ENCODE assay signal across 8 cellular contexts in genomic region chr13:39942901-39943273, GRCh38.
DNase-seq lines count a peak whose midpoint lies in the region; ATAC-seq and TF ChIP-seq lines count a peak whose summit lies in the region.

No MANE protein-coding gene starts in this region.

- CTCF ChIA-PET in CD8-positive, alpha-beta memory T cell (lab: Charles Lee), result interaction anchor here (0.6 to 3.2 kb wide), 31 partner anchors 9 to 1320 kb away, joined by 3 to 48 read pairs (median 4); no protein-coding TSS in a partner anchor
- CTCF ChIA-PET in activated CD8-positive, alpha-beta memory T cell treated with anti-CD3 and anti-CD28 coated beads, Interleukin-2, amount 10 ng/mL, durations not matched to agents 7 days and 5 days (lab: Charles Lee), result interaction anchor here (0.7 to 5.5 kb wide), 27 partner anchors 11 to 835 kb away, joined by 3 to 55 read pairs (median 4); partner anchors contain the start of gene MRPS31
- CTCF ChIA-PET in naive thymus-derived CD4-positive, alpha-beta T cell (lab: Charles Lee), result interaction anchor here (0.5 to 5.2 kb wide), 25 partner anchors 10 to 834 kb away, joined by 3 to 49 read pairs (median 4); no protein-coding TSS in a partner anchor

- H3K36me3 ChIP-seq in CD8-positive, alpha-beta memory T cell (ENCODE audit: insufficient read depth, low read length), result no peaks in the 10 kb centered on the region
- no peaks in the 10 kb centered on the region for H3K36me3 ChIP-seq in naive thymus-derived CD4-positive, alpha-beta T cell (ENCODE audit: control insufficient read depth in 2 of 3, insufficient read depth in 3 of 3, low read length in 3 of 3)

- intact Hi-C loops in naive thymus-derived CD4-positive, alpha-beta T cell (cut with micrococcal nuclease), result loop anchor here (1.0 to 5.0 kb wide), 12 partner anchors 13 to 834 kb away; partner anchors contain the start of gene FOXO1 (in 2 of the 2)

- no peaks in the 10 kb centered on the region for H3K9me3 Mint-ChIP-seq in CD8-positive, alpha-beta memory T cell
- H3K9me3 Mint-ChIP-seq in activated CD8-positive, alpha-beta memory T cell treated with anti-CD3 and anti-CD28 coated beads, Interleukin-2, amount 10 ng/mL, durations not matched to agents 7 days and 5 days (ENCODE audit: low read depth), result no peaks in the 10 kb centered on the region
- H3K9me3 Mint-ChIP-seq in naive thymus-derived CD4-positive, alpha-beta T cell, result peaks cover 0 to 4% (median 0%) of the 10 kb centered on the region in 11 donors
- no peaks in the 10 kb centered on the region for H3K9me3 Mint-ChIP-seq in stimulated activated memory B cell treated with anti-CD40 and anti-IgM and Interleukin-4, amounts not matched to agents 10 μg/mL and 1 μg/mL and 100 μg/mL, for 72 hours

- ATAC-seq in GM19395 (IDR thresholded peaks at IDR 0.05; ENCODE audit: unreplicated experiment) (peak; percentile 99), HG03439 (IDR thresholded peaks at IDR 0.05; ENCODE audit: unreplicated experiment) (peak; percentile 87)
- ATAC-seq in activated CD8-positive, alpha-beta memory T cell treated with anti-CD3 and anti-CD28 coated beads, Interleukin-2, amount 10 ng/mL, durations not matched to agents 7 days and 5 days, result peak; percentile 99
- peak; percentile 98 for ATAC-seq in naive thymus-derived CD4-positive, alpha-beta T cell
- peak; percentile 89 for ATAC-seq in stimulated activated memory B cell treated with anti-CD40 and anti-IgM and Interleukin-4, amounts not matched to agents 10 μg/mL and 1 μg/mL and 100 μg/mL, for 72 hours

- POLR2A ChIA-PET in CD8-positive, alpha-beta memory T cell (lab: Charles Lee), result no interaction called here
- POLR2A ChIA-PET in naive thymus-derived CD4-positive, alpha-beta T cell (lab: Charles Lee), result interaction anchor here (0.9 kb wide), 1 partner anchor 723 kb away, joined by 3 read pairs; the partner anchor contains the start of gene FOXO1

- peak; percentile 100 for TF ChIP-seq CTCF in epithelial cell of esophagus (IDR thresholded peaks at IDR 0.05; ENCODE audit: insufficient read depth, low read depth, low read length, missing control alignments)

- H3K4me3 ChIP-seq in CD8-positive, alpha-beta memory T cell (ENCODE audit: low read length), result no peak overlapping the region
- no peak overlapping the region for H3K4me3 ChIP-seq in epithelial cell of esophagus (ENCODE audit: low read length)
- H3K4me3 ChIP-seq in naive thymus-derived CD4-positive, alpha-beta T cell (ENCODE audit: low read length), result no peak overlapping the region

- H3K9me3 ChIP-seq in CD8-positive, alpha-beta memory T cell (ENCODE audit: low read length), result no peaks in the 10 kb centered on the region
- H3K9me3 ChIP-seq in naive thymus-derived CD4-positive, alpha-beta T cell (ENCODE audit: control insufficient read depth in 2 of 3, low read length in 3 of 3), result no peaks in the 10 kb centered on the region

- DNase-seq in CD8-positive, alpha-beta memory T cell, result peak; percentile 47 to 81 (median 53)
- DNase-seq in NOMO-1 treated with DMSO at 0.1 percent for 48 hours (lab: John Stamatoyannopoulos, UW; ENCODE audit: unreplicated experiment) (peak; percentile 49), epithelial cell of esophagus (ENCODE audit: low read depth) (peak; percentile 83)
- peak; percentile 76 for DNase-seq in activated CD8-positive, alpha-beta memory T cell treated with anti-CD3 and anti-CD28 coated beads, Interleukin-2, amount 10 ng/mL, durations not matched to agents 7 days and 5 days
- DNase-seq in naive thymus-derived CD4-positive, alpha-beta T cell, result peak; percentile 41 to 71 (median 63)

- no peaks in the 10 kb centered on the region for H3K27me3 ChIP-seq in CD8-positive, alpha-beta memory T cell (ENCODE audit: insufficient read depth, low read length, poor library complexity, severe bottlenecking)
- H3K27me3 ChIP-seq in naive thymus-derived CD4-positive, alpha-beta T cell (ENCODE audit: control insufficient read depth in 2 of 2, insufficient read depth in 2 of 2, low read length in 2 of 2), result no peaks in the 10 kb centered on the region

- no peak overlapping the region for H3K4me3 Mint-ChIP-seq in CD8-positive, alpha-beta memory T cell
- no peak overlapping the region for H3K4me3 Mint-ChIP-seq in activated CD8-positive, alpha-beta memory T cell treated with anti-CD3 and anti-CD28 coated beads, Interleukin-2, amount 10 ng/mL, durations not matched to agents 7 days and 5 days
- peak overlapping the region in 2 of 10 donors; percentile 2 to 71 for H3K4me3 Mint-ChIP-seq in naive thymus-derived CD4-positive, alpha-beta T cell
- H3K4me3 Mint-ChIP-seq in stimulated activated memory B cell treated with anti-CD40 and anti-IgM and Interleukin-4, amounts not matched to agents 10 μg/mL and 1 μg/mL and 100 μg/mL, for 72 hours, result no peak overlapping the region

- H3K27me3 Mint-ChIP-seq in CD8-positive, alpha-beta memory T cell, result peaks cover 0 to 10% of the 10 kb centered on the region in 2 donors
- no peaks in the 10 kb centered on the region for H3K27me3 Mint-ChIP-seq in activated CD8-positive, alpha-beta memory T cell treated with anti-CD3 and anti-CD28 coated beads, Interleukin-2, amount 10 ng/mL, durations not matched to agents 7 days and 5 days
- H3K27me3 Mint-ChIP-seq in naive thymus-derived CD4-positive, alpha-beta T cell, result peaks cover 0 to 3% (median 0%) of the 10 kb centered on the region in 5 donors
- H3K27me3 Mint-ChIP-seq in stimulated activated memory B cell treated with anti-CD40 and anti-IgM and Interleukin-4, amounts not matched to agents 10 μg/mL and 1 μg/mL and 100 μg/mL, for 72 hours, result peaks cover 26% of the 10 kb centered on the region

- no peaks in the 10 kb centered on the region for H3K4me1 ChIP-seq in CD8-positive, alpha-beta memory T cell (ENCODE audit: insufficient read depth, low read length)
- H3K4me1 ChIP-seq in naive thymus-derived CD4-positive, alpha-beta T cell (ENCODE audit: control insufficient read depth in 2 of 2, insufficient read depth in 2 of 2, low read length in 2 of 2), result no peaks in the 10 kb centered on the region

- H3K36me3 Mint-ChIP-seq in CD8-positive, alpha-beta memory T cell, result peaks cover 0 to 4% (median 0%) of the 10 kb centered on the region in 3 donors
- no peaks in the 10 kb centered on the region for H3K36me3 Mint-ChIP-seq in activated CD8-positive, alpha-beta memory T cell treated with anti-CD3 and anti-CD28 coated beads, Interleukin-2, amount 10 ng/mL, durations not matched to agents 7 days and 5 days
- peaks cover 0 to 3% (median 0%) of the 10 kb centered on the region in 5 donors for H3K36me3 Mint-ChIP-seq in naive thymus-derived CD4-positive, alpha-beta T cell
- no peaks in the 10 kb centered on the region for H3K36me3 Mint-ChIP-seq in stimulated activated memory B cell treated with anti-CD40 and anti-IgM and Interleukin-4, amounts not matched to agents 10 μg/mL and 1 μg/mL and 100 μg/mL, for 72 hours

- H3K4me1 Mint-ChIP-seq in CD8-positive, alpha-beta memory T cell, result peaks cover 2 to 5% (median 4%) of the 10 kb centered on the region in 3 donors
- peaks cover 2% of the 10 kb centered on the region for H3K4me1 Mint-ChIP-seq in activated CD8-positive, alpha-beta memory T cell treated with anti-CD3 and anti-CD28 coated beads, Interleukin-2, amount 10 ng/mL, durations not matched to agents 7 days and 5 days
- peaks cover 4 to 16% (median 11%) of the 10 kb centered on the region in 7 donors for H3K4me1 Mint-ChIP-seq in naive thymus-derived CD4-positive, alpha-beta T cell
- H3K4me1 Mint-ChIP-seq in stimulated activated memory B cell treated with anti-CD40 and anti-IgM and Interleukin-4, amounts not matched to agents 10 μg/mL and 1 μg/mL and 100 μg/mL, for 72 hours, result peaks cover 10% of the 10 kb centered on the region

- no peak overlapping the region for H3K27ac ChIP-seq in CD8-positive, alpha-beta memory T cell (ENCODE audit: low read depth, low read length)
- H3K27ac ChIP-seq in naive thymus-derived CD4-positive, alpha-beta T cell (ENCODE audit: low read depth, low read length), result no peak overlapping the region

- no peak overlapping the region for H3K27ac Mint-ChIP-seq in CD8-positive, alpha-beta memory T cell
- no peak overlapping the region for H3K27ac Mint-ChIP-seq in activated CD8-positive, alpha-beta memory T cell treated with anti-CD3 and anti-CD28 coated beads, Interleukin-2, amount 10 ng/mL, durations not matched to agents 7 days and 5 days
- peak overlapping the region in 3 of 9 donors; percentile 1 to 63 (median 8) for H3K27ac Mint-ChIP-seq in naive thymus-derived CD4-positive, alpha-beta T cell
- H3K27ac Mint-ChIP-seq in stimulated activated memory B cell treated with anti-CD40 and anti-IgM and Interleukin-4, amounts not matched to agents 10 μg/mL and 1 μg/mL and 100 μg/mL, for 72 hours, result no peak overlapping the region
